In genomic region chr6:115891111-115891669, GRCh38 we compare ENCODE assay signal across 9 cellular contexts.
DNase-seq lines count a peak whose midpoint lies in the region; ATAC-seq, FAIRE-seq and TF ChIP-seq lines count a peak whose summit lies in the region.
"Had no signal": no experiment of that assay in that cellular context is flagged by ENCODE, and none has a peak within 500 bp of the region (broad histone marks: within the 10 kb centered on the region; RNA-seq: fewer than 3 reads in every experiment).

No MANE protein-coding gene starts in this region.

- TF ChIP-seq CTCF in right lobe of liver (IDR thresholded peaks at IDR 0.05), result no peak

- peaks cover 18% of the 10 kb centered on the region for H3K4me1 Mint-ChIP-seq in activated T-helper 1 cell treated with anti-CD3 and anti-CD28 coated beads, Interleukin-12 subunit alpha, Interleukin-12 subunit beta, Interleukin-2, Interleukin-4 antibody, amounts not matched to agents 30 ng/mL and 10 ng/mL and 1 ng/mL, durations not matched to agents 14 hours and 24 hours and 36 hours (ENCODE audit: low read depth)

- no peaks in the 10 kb centered on the region for H3K36me3 Mint-ChIP-seq in activated T-helper 1 cell treated with anti-CD3 and anti-CD28 coated beads, Interleukin-12 subunit alpha, Interleukin-12 subunit beta, Interleukin-2, Interleukin-4 antibody, amounts not matched to agents 30 ng/mL and 10 ng/mL and 1 ng/mL, durations not matched to agents 14 hours and 24 hours and 36 hours (ENCODE audit: low read depth)

- H3K4me3 Mint-ChIP-seq in activated T-helper 1 cell treated with anti-CD3 and anti-CD28 coated beads, Interleukin-12 subunit alpha, Interleukin-12 subunit beta, Interleukin-2, Interleukin-4 antibody, amounts not matched to agents 30 ng/mL and 10 ng/mL and 1 ng/mL, durations not matched to agents 14 hours and 24 hours and 36 hours, result no peak overlapping the region

- H3K4me3 ChIP-seq in right lobe of liver, result no peak overlapping the region

- peaks cover 0 to 25% (median 9%) of the 10 kb centered on the region in 4 donors for H3K4me1 ChIP-seq in right lobe of liver

- TF ChIP-seq POLR2A in right lobe of liver (IDR thresholded peaks at IDR 0.05), result no peak

- in situ Hi-C loops in ACHN (cut with HindIII; ENCODE audit: low pct_ligation_motif_present, low pct_unique_long_range_greater_than_20kb, low sequenced_read_pairs), result no loop called here

- H3K27ac Mint-ChIP-seq in activated T-helper 1 cell treated with anti-CD3 and anti-CD28 coated beads, Interleukin-12 subunit alpha, Interleukin-12 subunit beta, Interleukin-2, Interleukin-4 antibody, amounts not matched to agents 30 ng/mL and 10 ng/mL and 1 ng/mL, durations not matched to agents 14 hours and 24 hours and 36 hours, result peak overlapping the region; percentile 41

- H3K27ac ChIP-seq in right lobe of liver, result no peak overlapping the region

- no peaks in the 10 kb centered on the region for H3K27me3 Mint-ChIP-seq in activated T-helper 1 cell treated with anti-CD3 and anti-CD28 coated beads, Interleukin-12 subunit alpha, Interleukin-12 subunit beta, Interleukin-2, Interleukin-4 antibody, amounts not matched to agents 30 ng/mL and 10 ng/mL and 1 ng/mL, durations not matched to agents 14 hours and 24 hours and 36 hours (ENCODE audit: insufficient read depth)

- ATAC-seq in HG03060 (IDR thresholded peaks at IDR 0.05; ENCODE audit: low read depth, unreplicated experiment) (peak; percentile 99), right lobe of liver (no peak)

- H3K27me3 ChIP-seq in right lobe of liver, result no peaks in the 10 kb centered on the region

- no peaks in the 10 kb centered on the region for H3K9me3 Mint-ChIP-seq in activated T-helper 1 cell treated with anti-CD3 and anti-CD28 coated beads, Interleukin-12 subunit alpha, Interleukin-12 subunit beta, Interleukin-2, Interleukin-4 antibody, amounts not matched to agents 30 ng/mL and 10 ng/mL and 1 ng/mL, durations not matched to agents 14 hours and 24 hours and 36 hours

- no peaks in the 10 kb centered on the region for H3K9me3 ChIP-seq in right lobe of liver

- H3K36me3 ChIP-seq in right lobe of liver, result no peaks in the 10 kb centered on the region

- intact Hi-C loops in activated T-helper 1 cell treated with anti-CD3 and anti-CD28 coated beads, Interleukin-12 subunit alpha, Interleukin-12 subunit beta, Interleukin-2, Interleukin-4 antibody, amounts not matched to agents 30 ng/mL and 10 ng/mL and 1 ng/mL, durations not matched to agents 14 hours and 24 hours and 36 hours (cut with micrococcal nuclease), result loop anchor here (2.0 to 10.0 kb wide), 2 partner anchors 210 to 896 kb away; partner anchors contain the start of gene NT5DC1
- intact Hi-C loops in right lobe of liver (cut with DNase I), result no loop called here

- DNase-seq in ACHN, result peak; percentile 76
- peak; percentile 23 for DNase-seq in GM19239 (ENCODE audit: insufficient read length, low spot score)
- no peak for DNase-seq in activated T-helper 1 cell treated with anti-CD3 and anti-CD28 coated beads, Interleukin-12 subunit alpha, Interleukin-12 subunit beta, Interleukin-2, Interleukin-4 antibody, amounts not matched to agents 30 ng/mL and 10 ng/mL and 1 ng/mL, durations not matched to agents 14 hours and 24 hours and 36 hours (ENCODE audit: low spot score)
- DNase-seq in HuH-7 (ENCODE audit: low spot score), result no peak
- no peak for DNase-seq in stimulated activated CD4-positive, alpha-beta T cell treated with anti-CD3 and anti-CD28 coated beads, Interleukin-15, amount 100 ng/mL, for 24 hours
- DNase-seq in SKM-1 treated with dmso at 0.1 percent for 144 hours (lab: John Stamatoyannopoulos, UW; ENCODE audit: unreplicated experiment), result no peak
- no peak for DNase-seq in right lobe of liver

- FAIRE-seq in GM19239 (lab: Jason Lieb, UNC), result peak; percentile 87
- FAIRE-seq: G401.6 had no signal

Comparison
In these comparisons a context has a peak if more than half of its experiments do, and no peak if none do; other contexts are left out.
1. DNase-seq: peak in ACHN (single experiment) and GM19239 (single experiment); none in activated T-helper 1 cell treated with anti-CD3 and anti-CD28 coated beads, Interleukin-12 subunit alpha, Interleukin-12 subunit beta, Interleukin-2, Interleukin-4 antibody, amounts not matched to agents 30 ng/mL and 10 ng/mL and 1 ng/mL, durations not matched to agents 14 hours and 24 hours and 36 hours (single experiment), HuH-7 (single experiment), stimulated activated CD4-positive, alpha-beta T cell treated with anti-CD3 and anti-CD28 coated beads, Interleukin-15, amount 100 ng/mL, for 24 hours (single experiment), SKM-1 treated with dmso at 0.1 percent for 144 hours (single experiment) and right lobe of liver (0 of 3).